ENCODE assay signal across 8 cellular contexts in genomic region chr6:39228111-39228971, GRCh38. TPM values are rescaled to one million over a fixed set of nuclear protein-coding genes. Genes with fewer than 3 reads are reported as not detected.
A peak's percentile ranks its signal among the peaks of the same experiment; 100 is the strongest.
DNase-seq lines count a peak whose midpoint lies in the region; ATAC-seq and TF ChIP-seq lines count a peak whose summit lies in the region.

No MANE protein-coding gene starts in this region.

- intact Hi-C loops in heart right ventricle (cut with DNase I), result no loop called here
- intact Hi-C loops in cardiac septum (cut with DNase I), result no loop called here
- intact Hi-C loops in colonic mucosa (cut with DNase I), result no loop called here
- intact Hi-C loops in uterus (cut with DNase I; ENCODE audit: low total_unique reads), result no loop called here
- intact Hi-C loops in A673 (cut with micrococcal nuclease; ENCODE audit: unreplicated experiment), result no loop called here

- ATAC-seq in heart right ventricle, result peak in 3 of 8 donors; percentile 5 to 22 (median 9)

- CTCF ChIA-PET in GM10248 (lab: Yijun Ruan, JAX), result interaction anchor here (0.8 to 1.6 kb wide), 3 partner anchors 10 to 91 kb away, joined by 3 read pairs; no protein-coding TSS in a partner anchor
- CTCF ChIA-PET in A673 (lab: Charles Lee), result interaction anchor here (0.6 kb wide), 1 partner anchor 1206 kb away, joined by 6 read pairs; no protein-coding TSS in a partner anchor

- POLR2A ChIA-PET in GM10248 (lab: Yijun Ruan, JAX), result interaction anchor here (1.0 to 1.7 kb wide), 2 partner anchors 9 to 24 kb away, joined by 3 to 7 read pairs; no protein-coding TSS in a partner anchor
- POLR2A ChIA-PET in A673 (lab: Charles Lee; ENCODE audit: low non-redundant PET), result no interaction called here

- WGBS in heart right ventricle, 2 donors, result 34 to 38% methylated on average over 41 of the region's 41 CpGs

- H3K4me3 ChIP-seq in heart right ventricle, result peak overlapping the region in 9 of 10 donors; percentile 34 to 62 (median 49)
- peak overlapping the region; percentile 55 for H3K4me3 ChIP-seq in colonic mucosa
- H3K4me3 ChIP-seq in parathyroid adenoma (ENCODE audit: low read depth, low read length), result peak overlapping the region; percentile 48
- peak overlapping the region; percentile 30 to 43 for H3K4me3 ChIP-seq in uterus
- no peak overlapping the region for H3K4me3 ChIP-seq in A673 (ENCODE audit: low read depth, low read length, poor library complexity, severe bottlenecking)

- H3K9ac ChIP-seq in colonic mucosa (ENCODE audit: low read depth in 2 of 2, low read length in 2 of 2) (peak overlapping the region; percentile 86 to 96), parathyroid adenoma (no peak overlapping the region)

- H3K9me3 ChIP-seq in heart right ventricle, result no peaks in the 10 kb centered on the region
- no peaks in the 10 kb centered on the region for H3K9me3 ChIP-seq in colonic mucosa
- H3K9me3 ChIP-seq in parathyroid adenoma (ENCODE audit: control insufficient read depth, low read length), result no peaks in the 10 kb centered on the region
- no peaks in the 10 kb centered on the region for H3K9me3 ChIP-seq in uterus
- no peaks in the 10 kb centered on the region for H3K9me3 ChIP-seq in A673 (ENCODE audit: low read depth, low read length, poor library complexity, severe bottlenecking)

- H3K27me3 ChIP-seq in heart right ventricle, result peaks cover 0 to 66% (median 49%) of the 10 kb centered on the region in 7 donors
- no peaks in the 10 kb centered on the region for H3K27me3 ChIP-seq in colonic mucosa
- H3K27me3 ChIP-seq in parathyroid adenoma (ENCODE audit: control insufficient read depth, insufficient read depth, low read length), result no peaks in the 10 kb centered on the region
- peaks cover 0 to 4% of the 10 kb centered on the region in 2 donors for H3K27me3 ChIP-seq in uterus
- H3K27me3 ChIP-seq in A673 (replicated peaks; ENCODE audit: insufficient read depth, low read depth, low read length, poor library complexity), result peaks cover 49% of the 10 kb centered on the region

- peaks cover 2 to 43% (median 14%) of the 10 kb centered on the region in 9 donors for H3K4me1 ChIP-seq in heart right ventricle
- peaks cover 7% of the 10 kb centered on the region for H3K4me1 ChIP-seq in colonic mucosa
- no peaks in the 10 kb centered on the region for H3K4me1 ChIP-seq in parathyroid adenoma
- H3K4me1 ChIP-seq in uterus, result peaks cover 0 to 8% of the 10 kb centered on the region in 2 donors
- peaks cover 6% of the 10 kb centered on the region for H3K4me1 ChIP-seq in A673 (ENCODE audit: insufficient read depth, low read length, poor library complexity, severe bottlenecking)

- no peaks in the 10 kb centered on the region for H3K79me2 ChIP-seq in parathyroid adenoma

- no peak for TF ChIP-seq POLR2A in uterus (IDR thresholded peaks at IDR 0.05)

- no peaks in the 10 kb centered on the region for H3K36me3 ChIP-seq in heart right ventricle
- no peaks in the 10 kb centered on the region for H3K36me3 ChIP-seq in colonic mucosa
- no peaks in the 10 kb centered on the region for H3K36me3 ChIP-seq in parathyroid adenoma (ENCODE audit: control insufficient read depth, insufficient read depth, low read length)
- no peaks in the 10 kb centered on the region for H3K36me3 ChIP-seq in uterus
- no peaks in the 10 kb centered on the region for H3K36me3 ChIP-seq in A673 (ENCODE audit: insufficient read depth, low read length, poor library complexity, severe bottlenecking)

- DNase-seq in heart right ventricle (no peak), cardiac septum (ENCODE audit: low spot score) (no peak), colonic mucosa (no peak), uterus (no peak), GM10248 (ENCODE audit: extremely low spot score) (no peak), NCI-H345 (lab: John Stamatoyannopoulos, UW) (no peak), A673 (ENCODE audit: low spot score) (no peak)

- TF ChIP-seq CTCF in heart right ventricle (IDR thresholded peaks at IDR 0.05), result no peak
- no peak for TF ChIP-seq CTCF in colonic mucosa (IDR thresholded peaks at IDR 0.05)
- TF ChIP-seq CTCF in parathyroid adenoma (IDR thresholded peaks at IDR 0.05), result no peak
- no peak for TF ChIP-seq CTCF in uterus (IDR thresholded peaks at IDR 0.05)
- no peak for TF ChIP-seq CTCF in GM10248 (IDR thresholded peaks at IDR 0.05; ENCODE audit: control extremely low read depth, extremely low read depth, low read depth, missing control alignments)
- no peak for TF ChIP-seq CTCF in A673 (conservative IDR thresholded peaks at IDR 0.05; ENCODE audit: low read depth, low read length)

- peak overlapping the region; percentile 84 for H2AFZ ChIP-seq in parathyroid adenoma

- H3K4me2 ChIP-seq in parathyroid adenoma (ENCODE audit: low read length), result peak overlapping the region; percentile 67

- no TSS peak for BruUV-seq in A673 (replicated peaks; lab: Mats Ljungman, UMichigan)

- H3K27ac ChIP-seq in heart right ventricle (no peak overlapping the region), colonic mucosa (peak overlapping the region; percentile 29), parathyroid adenoma (no peak overlapping the region), uterus (no peak overlapping the region), A673 (ENCODE audit: low read depth, low read length, poor library complexity, severe bottlenecking) (no peak overlapping the region)

RNA-seq across cellular contexts. Expression of gene KCNK5, which starts 0.9 kb away (rescaled TPM):
- 1 to 10 TPM in 1 of 10 donors, under 1 TPM in 8, not detected in 1; 0.06 to 1.1 (median 0.21) TPM for total RNA-seq in heart right ventricle
- under 1 TPM; 0.33 to 0.66 TPM for polyA plus RNA-seq in heart right ventricle
- total RNA-seq in cardiac septum, result 0.19 TPM
- 10 to 100 TPM; 26.9 to 39.6 TPM for total RNA-seq in colonic mucosa
- total RNA-seq in uterus, result 1 to 10 TPM; 1.0 to 4.8 (median 2.0) TPM
- total RNA-seq in A673 (2021), result 0.09 TPM in 1 of 2 replicates, not detected in the other

Comparison
In these comparisons a context has a peak if more than half of its experiments do, and no peak if none do; other contexts are left out.
1. RNA of gene KCNK5, which starts 0.9 kb away (total RNA-seq): 26.9 to 39.6 TPM in colonic mucosa; 1.0 to 4.8 TPM in uterus, 0.06 to 1.1 TPM in heart right ventricle, 0.19 TPM in cardiac septum (single experiment) and 0.09 TPM in A673; every median in the first group is over 4 times any median in the second.